In genomic region chr16:19753815-19754643, GRCh38 we compare ENCODE assay signal across 13 cellular contexts. TPM values are rescaled to one million over a fixed set of nuclear protein-coding genes. Genes with fewer than 3 reads are reported as not detected.
A peak's percentile ranks its signal among the peaks of the same experiment; 100 is the strongest.
DNase-seq lines count a peak whose midpoint lies in the region; ATAC-seq, FAIRE-seq and TF ChIP-seq lines count a peak whose summit lies in the region.
"Had no signal": no experiment of that assay in that cellular context is flagged by ENCODE, and none has a peak within 500 bp of the region (broad histone marks: within the 10 kb centered on the region; RNA-seq: fewer than 3 reads in every experiment).

No MANE protein-coding gene starts in this region.

- no peak for TF ChIP-seq EP300 in H1 (IDR thresholded peaks at IDR 0.05; ENCODE audit: borderline replicate concordance in 1 of 2, low read depth in 2 of 2, low read length in 2 of 2)
- TF ChIP-seq EP300 in HepG2 (IDR thresholded peaks at IDR 0.05; ENCODE audit: low read depth in 2 of 2, low read length in 2 of 2): no peak
- TF ChIP-seq EP300 in HepG2 (CRISPR knock-in tag; IDR thresholded peaks at IDR 0.05; ENCODE audit: borderline replicate concordance): no peak

- BruUV-seq in PC-3 (replicated peaks; lab: Mats Ljungman, UMichigan) (no TSS peak), HepG2 (replicated peaks; lab: Mats Ljungman, UMichigan) (no TSS peak)

- H2BK20ac ChIP-seq in H1 (ENCODE audit: low read length): no peak overlapping the region

- no peaks in the 10 kb centered on the region for H3K9me3 Mint-ChIP-seq in activated naive CD8-positive, alpha-beta T cell treated with anti-CD3 and anti-CD28 coated beads, Interleukin-2, amount 50 U/mL, for 24 hours
- H3K9me3 Mint-ChIP-seq: immature natural killer cell had no signal

- H4K91ac ChIP-seq in H1 (replicated peaks; ENCODE audit: insufficient read length, low read length): no peak overlapping the region

- in situ Hi-C loops in HepG2 (cut with HindIII; ENCODE audit: extremely low pct_ligation_motif_present, low pct_unique_long_range_greater_than_20kb): no loop called here

- DNase-seq in PC-3: peak; percentile 74
- DNase-seq in H1 (ENCODE audit: low read depth in 1 of 2, low spot score in 2 of 2): no peak
- DNase-seq in HepG2 (ENCODE audit: low spot score): peak; percentile 39
- peak; percentile 23 for DNase-seq in urothelium cell line (ENCODE audit: low spot score)
- no peak for DNase-seq in activated CD4-positive, alpha-beta T cell treated with anti-CD3 and anti-CD28 coated beads, Interleukin-2, amount 50 U/mL, for 48 hours
- no peak for DNase-seq in hippocampal formation (lab: John Stamatoyannopoulos, UW)
- no peak for DNase-seq in activated naive CD8-positive, alpha-beta T cell treated with anti-CD3 and anti-CD28 coated beads, Interleukin-2, amount 50 U/mL, for 24 hours
- DNase-seq: DMS53; immature natural killer cell; Kasumi-1; NCI-H2171; stimulated activated naive CD8-positive, alpha-beta T cell treated with anti-CD3 and anti-CD28 coated beads, Interleukin-15, Interleukin-2, amounts not matched to agents 100 U/mL and 50 U/mL, for 24 hours had no signal

- no peak overlapping the region for H2BK12ac ChIP-seq in H1 (ENCODE audit: low read depth, low read length)

- no peaks in the 10 kb centered on the region for H3K36me3 ChIP-seq in PC-3 (ENCODE audit: low read depth, low read length)
- no peaks in the 10 kb centered on the region for H3K36me3 ChIP-seq in H1 (ENCODE audit: control insufficient read depth in 2 of 4, insufficient read depth in 4 of 4, low read length in 3 of 4)
- no peaks in the 10 kb centered on the region for H3K36me3 ChIP-seq in HepG2 (replicated peaks in 1 of 2; ENCODE audit: control insufficient read depth in 1 of 2, insufficient read depth in 2 of 2, low read length in 2 of 2)

- H2AK5ac ChIP-seq in H1 (ENCODE audit: low read depth, low read length): no peak overlapping the region

- no peak overlapping the region for H3K23ac ChIP-seq in H1 (ENCODE audit: insufficient read length)

- no peak overlapping the region for H4K8ac ChIP-seq in H1 (ENCODE audit: extremely low read depth, insufficient read depth, low read length)

- H4K5ac ChIP-seq in H1 (ENCODE audit: insufficient read length, low read depth, low read length): no peak overlapping the region

- H3K79me2 ChIP-seq in PC-3 (ENCODE audit: low read length) (no peaks in the 10 kb centered on the region), H1 (ENCODE audit: control insufficient read depth in 1 of 2, insufficient read depth in 2 of 2, low read length in 2 of 2) (no peaks in the 10 kb centered on the region), HepG2 (ENCODE audit: insufficient read depth, low read length) (no peaks in the 10 kb centered on the region)

- H3K9me2 ChIP-seq in PC-3 (replicated peaks; ENCODE audit: low read length): no peaks in the 10 kb centered on the region

- H3K14ac ChIP-seq in H1 (ENCODE audit: insufficient read length): no peak overlapping the region

- H3K27me3 ChIP-seq in PC-3 (ENCODE audit: low read length) (no peaks in the 10 kb centered on the region), H1 (replicated peaks in 1 of 4; ENCODE audit: control insufficient read depth in 3 of 4, extremely low read depth in 1 of 4, insufficient read depth in 3 of 4, low read length in 3 of 4) (no peaks in the 10 kb centered on the region), HepG2 (ENCODE audit: control insufficient read depth in 1 of 2, insufficient read depth in 2 of 2, low read length in 2 of 2) (no peaks in the 10 kb centered on the region)

- peaks cover 4% of the 10 kb centered on the region for H3F3A ChIP-seq in PC-3 (ENCODE audit: low read length, unreplicated experiment)

- H3K9ac ChIP-seq in PC-3 (ENCODE audit: low read length) (peak overlapping the region; percentile 17; the same call in 1 of the 2 replicates), H1 (replicated peaks in 1 of 4; ENCODE audit: extremely low read depth in 1 of 4, low read depth in 3 of 4, low read length in 3 of 4) (no peak overlapping the region), HepG2 (ENCODE audit: insufficient read depth, low read depth, low read length) (no peak overlapping the region)

- no peak overlapping the region for H2BK120ac ChIP-seq in H1 (replicated peaks; ENCODE audit: low read depth, low read length)

- H3K18ac ChIP-seq in H1 (ENCODE audit: extremely low read depth, low read length): no peak overlapping the region

- no peak for TF ChIP-seq RAD21 in H1 (IDR thresholded peaks at IDR 0.05 in 1 of 2, conservative IDR thresholded peaks at IDR 0.05 in 1 of 2; ENCODE audit: low read depth in 2 of 2, low read length in 2 of 2)
- TF ChIP-seq RAD21 in HepG2 (CRISPR knock-in tag; IDR thresholded peaks at IDR 0.05): no peak

- ATAC-seq in PC-3 (peak; percentile 93), HepG2 (peak; percentile 46; the same call in 2 of the 3 replicates)
- no peak for ATAC-seq in activated naive CD8-positive, alpha-beta T cell treated with anti-CD3 and anti-CD28 coated beads, Interleukin-2, amount 50 U/mL, for 24 hours
- ATAC-seq: stimulated activated naive CD8-positive, alpha-beta T cell treated with anti-CD3 and anti-CD28 coated beads, Interleukin-15, Interleukin-2, amounts not matched to agents 100 U/mL and 50 U/mL, for 24 hours had no signal

- peak overlapping the region; percentile 40; the same call in 1 of the 2 replicates for H2BK5ac ChIP-seq in H1 (ENCODE audit: low read depth, low read length)

- H3K4me3 Mint-ChIP-seq in activated naive CD8-positive, alpha-beta T cell treated with anti-CD3 and anti-CD28 coated beads, Interleukin-2, amount 50 U/mL, for 24 hours: no peak overlapping the region
- H3K4me3 Mint-ChIP-seq: immature natural killer cell had no signal

- H3K4me2 ChIP-seq in PC-3 (ENCODE audit: low read length) (peak overlapping the region; percentile 72), H1 (ENCODE audit: insufficient read depth in 1 of 2, low read depth in 2 of 2, low read length in 2 of 2) (no peak overlapping the region), HepG2 (ENCODE audit: low read depth, low read length) (no peak overlapping the region)

- no peak overlapping the region for H3K4ac ChIP-seq in H1 (replicated peaks; ENCODE audit: insufficient read length, low read depth, low read length)

- no peaks in the 10 kb centered on the region for H3K79me1 ChIP-seq in H1 (ENCODE audit: low read depth, low read length)

- no peak overlapping the region for H3K27ac Mint-ChIP-seq in activated naive CD8-positive, alpha-beta T cell treated with anti-CD3 and anti-CD28 coated beads, Interleukin-2, amount 50 U/mL, for 24 hours
- H3K27ac Mint-ChIP-seq: immature natural killer cell had no signal

- CTCF ChIA-PET in PC-3 (lab: Charles Lee) (no interaction called here), H1 (lab: Charles Lee; ENCODE audit: partially characterized antibody) (interaction anchor here (0.9 to 1.5 kb wide), 3 partner anchors 24 to 58 kb away, joined by 4 read pairs; no protein-coding TSS in a partner anchor), HepG2 (lab: Yijun Ruan, JAX; ENCODE audit: low intra/inter-chr PET ratio, low total read pairs) (no interaction called here)

- peak overlapping the region; percentile 64 for H2AFZ ChIP-seq in PC-3 (ENCODE audit: low read length)
- H2AFZ ChIP-seq in H1 (ENCODE audit: low read length): no peak overlapping the region
- H2AFZ ChIP-seq in HepG2 (ENCODE audit: low read length): no peak overlapping the region

- H3K27me3 Mint-ChIP-seq in activated naive CD8-positive, alpha-beta T cell treated with anti-CD3 and anti-CD28 coated beads, Interleukin-2, amount 50 U/mL, for 24 hours: no peaks in the 10 kb centered on the region

- FAIRE-seq in H1 (lab: Jason Lieb, UNC): no peak
- FAIRE-seq in HepG2 (lab: Jason Lieb, UNC): no peak
- FAIRE-seq in urothelium cell line (lab: Jason Lieb, UNC): no peak
- FAIRE-seq: GM12892 had no signal

- TF ChIP-seq POLR2A in H1 (IDR thresholded peaks at IDR 0.05; ENCODE audit: control extremely low read depth in 1 of 2, low read depth in 2 of 2, low read length in 2 of 2): no peak
- TF ChIP-seq POLR2A in HepG2 (IDR thresholded peaks at IDR 0.05; ENCODE audit: insufficient read depth in 1 of 2, low read depth in 2 of 2, low read length in 2 of 2): no peak

- POLR2A ChIA-PET in PC-3 (lab: Charles Lee; ENCODE audit: unreplicated experiment) (no interaction called here), H1 (lab: Charles Lee; ENCODE audit: partially characterized antibody) (interaction anchor here (1.3 kb wide), 1 partner anchor 27 kb away, joined by 3 read pairs; no protein-coding TSS in a partner anchor), HepG2 (lab: Yijun Ruan, JAX) (no interaction called here)

- H3K4me1 ChIP-seq in PC-3 (ENCODE audit: insufficient read depth, low read length): peaks cover 28% of the 10 kb centered on the region
- H3K4me1 ChIP-seq in H1 (replicated peaks in 1 of 4; ENCODE audit: control insufficient read depth in 3 of 4, insufficient read depth in 4 of 4, low read length in 3 of 4): no peaks in the 10 kb centered on the region
- H3K4me1 ChIP-seq in HepG2 (ENCODE audit: insufficient read depth, low read length): peaks cover 60% of the 10 kb centered on the region

- no peak for TF ChIP-seq CTCF in PC-3 (conservative IDR thresholded peaks at IDR 0.05; ENCODE audit: low read depth, low read length)
- TF ChIP-seq CTCF in H1 (IDR thresholded peaks at IDR 0.05; ENCODE audit: control extremely low read depth in 1 of 3, insufficient read depth in 1 of 3, low read depth in 1 of 3, low read length in 3 of 3): no peak
- no peak for TF ChIP-seq CTCF in HepG2 (CRISPR knock-in tag; IDR thresholded peaks at IDR 0.05)

- H3K56ac ChIP-seq in H1 (replicated peaks; ENCODE audit: insufficient read length, low read depth, low read length): no peak overlapping the region

- H3K4me3 ChIP-seq in PC-3 (ENCODE audit: low read length) (peak overlapping the region; percentile 36; the same call in 1 of the 2 replicates), H1 (ENCODE audit: extremely low read depth in 1 of 4, insufficient read depth in 2 of 4, low read depth in 3 of 4, low read length in 4 of 4) (no peak overlapping the region), HepG2 (replicated peaks in 1 of 3; ENCODE audit: insufficient read depth in 1 of 3, low read depth in 2 of 3, low read length in 3 of 3) (no peak overlapping the region)

- H3K27ac ChIP-seq in PC-3 (ENCODE audit: low read length): peak overlapping the region; percentile 60
- H3K27ac ChIP-seq in H1 (ENCODE audit: low read depth, low read length): no peak overlapping the region
- no peak overlapping the region for H3K27ac ChIP-seq in HepG2 (ENCODE audit: extremely low read length, insufficient read depth, low read length)

- H3K36me3 Mint-ChIP-seq in activated naive CD8-positive, alpha-beta T cell treated with anti-CD3 and anti-CD28 coated beads, Interleukin-2, amount 50 U/mL, for 24 hours (ENCODE audit: low read depth): no peaks in the 10 kb centered on the region
- H3K36me3 Mint-ChIP-seq: immature natural killer cell had no signal

- no peak overlapping the region for H2BK15ac ChIP-seq in H1 (ENCODE audit: low read length)

- no peaks in the 10 kb centered on the region for H3K4me1 Mint-ChIP-seq in activated naive CD8-positive, alpha-beta T cell treated with anti-CD3 and anti-CD28 coated beads, Interleukin-2, amount 50 U/mL, for 24 hours
- H3K4me1 Mint-ChIP-seq: immature natural killer cell had no signal

- 91% methylated on average over 12 of the region's 12 CpGs; no CpG with 5 or more reads in 1 of the 2 experiments for WGBS in H1 (ENCODE audit: extremely low coverage in 1 of 2, insufficient coverage in 1 of 2, insufficient read length in 1 of 2, insufficient replicate concordance in 2 of 2, low coverage in 1 of 2, low lambda C conversion rate in 2 of 2, missing lambda C conversion rate in 1 of 2), 2 experiments
- WGBS in HepG2 (ENCODE audit: low lambda C conversion rate): 69% methylated on average over 12 of the region's 12 CpGs

- no peaks in the 10 kb centered on the region for H4K20me1 ChIP-seq in PC-3 (ENCODE audit: low read length)
- H4K20me1 ChIP-seq in H1 (replicated peaks in 1 of 2; ENCODE audit: control insufficient read depth in 1 of 2, insufficient read depth in 2 of 2, low read length in 2 of 2): no peaks in the 10 kb centered on the region
- H4K20me1 ChIP-seq in HepG2 (ENCODE audit: insufficient read depth, low read length): no peaks in the 10 kb centered on the region

- H3K9me3 ChIP-seq in PC-3 (ENCODE audit: low read length) (no peaks in the 10 kb centered on the region), H1 (ENCODE audit: insufficient read depth in 2 of 2, low read depth in 1 of 2, low read length in 1 of 2) (no peaks in the 10 kb centered on the region), HepG2 (ENCODE audit: low read length) (no peaks in the 10 kb centered on the region)

- no peaks in the 10 kb centered on the region for H3K23me2 ChIP-seq in H1 (ENCODE audit: low read depth, low read length)

- intact Hi-C loops in PC-3 (cut with micrococcal nuclease): loop anchor here (2.0 to 5.0 kb wide), 2 partner anchors 35 to 57 kb away; partner anchors contain the start of genes IQCK and KNOP1
- intact Hi-C loops in HepG2 (cut with micrococcal nuclease; ENCODE audit: unreplicated experiment): loop anchor here (5.0 kb wide), 1 partner anchor 37 kb away; the partner anchor contains the start of genes IQCK and KNOP1

RNA-seq across cellular contexts. Expression of gene IQCK, which starts 36.0 kb away (rescaled TPM):
- 3.3 and 8.9 TPM in 2 replicates for total RNA-seq in PC-3 (2014; rRNA removed)
- total RNA-seq in H1 (2021; fragmentation: NEBNext Ultra II Directional; extraction: Animal tissue kit (Norgen Biotek cat#: 25700)): 5.8 and 6.2 TPM in 2 replicates
- 9.3 and 10.4 TPM in 2 replicates for polyA plus RNA-seq in H1 (2011; rRNA removed)
- polyA plus RNA-seq in H1 (2011; cell fraction: cytosol; rRNA removed): 7.9 TPM
- polyA plus RNA-seq in H1 (2011; cell fraction: nucleus; rRNA removed): 4.7 TPM
- 4.6 to 7.0 TPM (median 5.2 TPM) in 4 replicates for polyA plus RNA-seq in H1 (2012, experiment 1 of 2)
- 1.3 TPM for polyA plus RNA-seq in H1 (2012, experiment 2 of 2)
- polyA plus RNA-seq in H1 (2013, experiment 1 of 2): 3.9 TPM
- 3.7 TPM for polyA plus RNA-seq in H1 (2013, experiment 2 of 2)
- 6.1 and 7.3 TPM in 2 replicates for polyA minus RNA-seq in H1 (2011; rRNA and poly(A)+ RNA removed)
- 2.9 TPM for polyA minus RNA-seq in H1 (2011; cell fraction: cytosol; rRNA and poly(A)+ RNA removed)
- polyA minus RNA-seq in H1 (2011; cell fraction: nucleus; rRNA and poly(A)+ RNA removed): 12.8 TPM
- total RNA-seq in HepG2 (2016; rRNA removed; fragmentation: Illumina TruSeq; extraction: Trizol): 7.3 and 11.9 TPM in 2 replicates
- 2.5 and 2.7 TPM in 2 replicates for total RNA-seq in HepG2 (2016; cell fraction: cytosol; rRNA removed; fragmentation: Illumina TruSeq; extraction: Trizol; ENCODE audit: low read depth)
- 7.4 and 11.9 TPM in 2 replicates for total RNA-seq in HepG2 (2016; cell fraction: insoluble cytoplasmic fraction; rRNA removed; fragmentation: Illumina TruSeq; extraction: Trizol)
- 5.6 and 6.6 TPM in 2 replicates for total RNA-seq in HepG2 (2016; cell fraction: membrane; rRNA removed; fragmentation: Illumina TruSeq; extraction: Trizol)
- total RNA-seq in HepG2 (2016; cell fraction: nucleus; rRNA removed; fragmentation: Illumina TruSeq; extraction: Trizol): 8.1 and 9.6 TPM in 2 replicates
- 3.0 and 5.1 TPM in 2 replicates for polyA plus RNA-seq in HepG2 (2011; rRNA removed)
- 4.6 and 5.2 TPM in 2 replicates for polyA plus RNA-seq in HepG2 (2011; cell fraction: cytosol; rRNA removed)
- polyA plus RNA-seq in HepG2 (2011; cell fraction: nucleus; rRNA removed): 2.5 TPM in 2 replicates
- 1.8 and 3.4 TPM in 2 replicates for polyA plus RNA-seq in HepG2 (2012)
- 3.8 and 4.9 TPM in 2 replicates for polyA plus RNA-seq in HepG2 (2016; cell fraction: cytosol; fragmentation: Illumina TruSeq; extraction: Trizol; ENCODE audit: low read depth)
- 19.6 and 22.1 TPM in 2 replicates for polyA plus RNA-seq in HepG2 (2016; cell fraction: insoluble cytoplasmic fraction; fragmentation: Illumina TruSeq; extraction: Trizol; ENCODE audit: low read depth)
- 7.3 and 8.3 TPM in 2 replicates for polyA plus RNA-seq in HepG2 (2016; cell fraction: membrane; fragmentation: Illumina TruSeq; extraction: Trizol; ENCODE audit: low read depth)
- 10.1 and 10.4 TPM in 2 replicates for polyA plus RNA-seq in HepG2 (2016; cell fraction: nucleus; fragmentation: Illumina TruSeq; extraction: Trizol; ENCODE audit: insufficient read depth, low read depth)
- 7.0 and 10.3 TPM in 2 replicates for polyA minus RNA-seq in HepG2 (2011; rRNA and poly(A)+ RNA removed; ENCODE audit: low replicate concordance)
- 3.2 TPM in 2 replicates for polyA minus RNA-seq in HepG2 (2011; cell fraction: cytosol; rRNA and poly(A)+ RNA removed)
- 6.8 and 10.3 TPM in 2 replicates for polyA minus RNA-seq in HepG2 (2011; cell fraction: nucleus; rRNA and poly(A)+ RNA removed)

RNA-seq across cellular contexts. Expression of gene KNOP1, which starts 36.0 kb away (rescaled TPM):
- total RNA-seq in PC-3 (2014; rRNA removed): 13.6 and 18.8 TPM in 2 replicates
- total RNA-seq in H1 (2021; fragmentation: NEBNext Ultra II Directional; extraction: Animal tissue kit (Norgen Biotek cat#: 25700)): 80.8 and 87.9 TPM in 2 replicates
- 21.3 and 21.6 TPM in 2 replicates for polyA plus RNA-seq in H1 (2011; rRNA removed)
- polyA plus RNA-seq in H1 (2011; cell fraction: cytosol; rRNA removed): 30.6 TPM
- polyA plus RNA-seq in H1 (2011; cell fraction: nucleus; rRNA removed): 28.8 TPM
- 79.8 to 109 TPM (median 84.5 TPM) in 4 replicates for polyA plus RNA-seq in H1 (2012, experiment 1 of 2)
- polyA plus RNA-seq in H1 (2012, experiment 2 of 2): 58.1 TPM
- 166 TPM for polyA plus RNA-seq in H1 (2013, experiment 1 of 2)
- polyA plus RNA-seq in H1 (2013, experiment 2 of 2): 154 TPM
- polyA minus RNA-seq in H1 (2011; rRNA and poly(A)+ RNA removed): 48.1 and 53.1 TPM in 2 replicates
- polyA minus RNA-seq in H1 (2011; cell fraction: cytosol; rRNA and poly(A)+ RNA removed): 24.3 TPM
- 57.8 TPM for polyA minus RNA-seq in H1 (2011; cell fraction: nucleus; rRNA and poly(A)+ RNA removed)
- 57.5 and 80.3 TPM in 2 replicates for total RNA-seq in HepG2 (2016; rRNA removed; fragmentation: Illumina TruSeq; extraction: Trizol)
- 13.0 and 17.5 TPM in 2 replicates for total RNA-seq in HepG2 (2016; cell fraction: cytosol; rRNA removed; fragmentation: Illumina TruSeq; extraction: Trizol; ENCODE audit: low read depth)
- total RNA-seq in HepG2 (2016; cell fraction: insoluble cytoplasmic fraction; rRNA removed; fragmentation: Illumina TruSeq; extraction: Trizol): 60.4 and 77.7 TPM in 2 replicates
- 17.7 and 21.4 TPM in 2 replicates for total RNA-seq in HepG2 (2016; cell fraction: membrane; rRNA removed; fragmentation: Illumina TruSeq; extraction: Trizol)
- 37.8 and 39.8 TPM in 2 replicates for total RNA-seq in HepG2 (2016; cell fraction: nucleus; rRNA removed; fragmentation: Illumina TruSeq; extraction: Trizol)
- 20.6 and 21.2 TPM in 2 replicates for polyA plus RNA-seq in HepG2 (2011; rRNA removed)
- polyA plus RNA-seq in HepG2 (2011; cell fraction: cytosol; rRNA removed): 11.3 and 14.9 TPM in 2 replicates
- polyA plus RNA-seq in HepG2 (2011; cell fraction: nucleus; rRNA removed): 9.1 and 11.2 TPM in 2 replicates
- polyA plus RNA-seq in HepG2 (2012): 34.8 and 37.7 TPM in 2 replicates
- 4.9 and 5.2 TPM in 2 replicates for polyA plus RNA-seq in HepG2 (2016; cell fraction: cytosol; fragmentation: Illumina TruSeq; extraction: Trizol; ENCODE audit: low read depth)
- polyA plus RNA-seq in HepG2 (2016; cell fraction: insoluble cytoplasmic fraction; fragmentation: Illumina TruSeq; extraction: Trizol; ENCODE audit: low read depth): 78.5 and 79.9 TPM in 2 replicates
- 9.0 and 11.9 TPM in 2 replicates for polyA plus RNA-seq in HepG2 (2016; cell fraction: membrane; fragmentation: Illumina TruSeq; extraction: Trizol; ENCODE audit: low read depth)
- polyA plus RNA-seq in HepG2 (2016; cell fraction: nucleus; fragmentation: Illumina TruSeq; extraction: Trizol; ENCODE audit: insufficient read depth, low read depth): 45.4 and 46.8 TPM in 2 replicates
- 13.7 and 26.8 TPM in 2 replicates for polyA minus RNA-seq in HepG2 (2011; rRNA and poly(A)+ RNA removed; ENCODE audit: low replicate concordance)
- 6.0 and 8.2 TPM in 2 replicates for polyA minus RNA-seq in HepG2 (2011; cell fraction: cytosol; rRNA and poly(A)+ RNA removed)
- polyA minus RNA-seq in HepG2 (2011; cell fraction: nucleus; rRNA and poly(A)+ RNA removed): 29.0 and 29.1 TPM in 2 replicates

Comparison
In these comparisons a context has a peak if more than half of its experiments do, and no peak if none do; other contexts are left out.
1. DNase-seq: peak in PC-3 (single experiment), HepG2 (single experiment) and urothelium cell line (single experiment); none in H1 (0 of 2), activated CD4-positive, alpha-beta T cell treated with anti-CD3 and anti-CD28 coated beads, Interleukin-2, amount 50 U/mL, for 48 hours (0 of 2), hippocampal formation (0 of 2) and activated naive CD8-positive, alpha-beta T cell treated with anti-CD3 and anti-CD28 coated beads, Interleukin-2, amount 50 U/mL, for 24 hours (single experiment).